In genomic region chr12:92289611-92290010, GRCh38 we compare ENCODE assay signal across 31 cellular contexts.
DNase-seq lines count a peak whose midpoint lies in the region; ATAC-seq, FAIRE-seq and TF ChIP-seq lines count a peak whose summit lies in the region.
"Had no signal": no experiment of that assay in that cellular context is flagged by ENCODE, and none has a peak within 500 bp of the region (broad histone marks: within the 10 kb centered on the region; RNA-seq: fewer than 3 reads in every experiment).

No MANE protein-coding gene starts in this region.

- H3K4me3 ChIP-seq in SK-N-SH (ENCODE audit: low read depth in 2 of 2, low read length in 1 of 2), result no peak overlapping the region
- H3K4me3 ChIP-seq in keratinocyte (ENCODE audit: control insufficient read depth in 2 of 3, extremely low read depth in 1 of 3, insufficient read depth in 2 of 3, low read depth in 1 of 3, low read length in 3 of 3), result no peak overlapping the region
- H3K4me3 ChIP-seq in smooth muscle cell, result no peak overlapping the region
- no peak overlapping the region for H3K4me3 ChIP-seq in HepG2 (replicated peaks in 1 of 3; ENCODE audit: insufficient read depth in 1 of 3, low read depth in 2 of 3, low read length in 3 of 3)
- no peak overlapping the region for H3K4me3 ChIP-seq in Peyer's patch
- H3K4me3 ChIP-seq: HAP-1, prostate gland, sigmoid colon, upper lobe of right lung had no signal

- no peaks in the 10 kb centered on the region for H3K27me3 Mint-ChIP-seq in activated CD8-positive, alpha-beta memory T cell treated with anti-CD3 and anti-CD28 coated beads, Interleukin-2, amount 10 ng/mL, durations not matched to agents 7 days and 5 days
- H3K27me3 Mint-ChIP-seq: activated CD4-positive, alpha-beta memory T cell treated with anti-CD3 and anti-CD28 coated beads for 36 hours; activated naive CD8-positive, alpha-beta T cell treated with anti-CD3 and anti-CD28 coated beads, Interleukin-2, amount 50 U/mL, for 24 hours; naive B cell; stimulated activated naive B cell treated with anti-CD40 and anti-IgM and Interleukin-4, amounts not matched to agents 10 μg/mL and 1 μg/mL and 100 μg/mL, for 72 hours had no signal

- H3K9ac ChIP-seq in SK-N-SH, result no peak overlapping the region
- H3K9ac ChIP-seq in keratinocyte (ENCODE audit: control insufficient read depth, extremely low read depth, insufficient read depth, low read length), result no peak overlapping the region
- no peak overlapping the region for H3K9ac ChIP-seq in smooth muscle cell (ENCODE audit: low read depth)
- H3K9ac ChIP-seq in HepG2 (ENCODE audit: insufficient read depth, low read depth, low read length), result no peak overlapping the region

- H4K20me1 ChIP-seq in SK-N-SH (ENCODE audit: insufficient read depth) (no peaks in the 10 kb centered on the region), keratinocyte (ENCODE audit: control insufficient read depth, extremely low read depth, insufficient read depth, low read length) (no peaks in the 10 kb centered on the region), smooth muscle cell (ENCODE audit: low read depth) (no peaks in the 10 kb centered on the region), HepG2 (ENCODE audit: insufficient read depth, low read length) (no peaks in the 10 kb centered on the region)

- no peak for FAIRE-seq in keratinocyte (lab: Jason Lieb, UNC)
- FAIRE-seq in HepG2 (lab: Jason Lieb, UNC), result no peak
- FAIRE-seq: RCC 7860 had no signal

- no peaks in the 10 kb centered on the region for H3K27me3 ChIP-seq in SK-N-SH (ENCODE audit: insufficient read depth)
- no peaks in the 10 kb centered on the region for H3K27me3 ChIP-seq in keratinocyte (ENCODE audit: control insufficient read depth, extremely low read depth, insufficient read depth, low read length)
- H3K27me3 ChIP-seq in smooth muscle cell (ENCODE audit: low read depth), result no peaks in the 10 kb centered on the region
- H3K27me3 ChIP-seq in HepG2 (ENCODE audit: control insufficient read depth in 1 of 2, insufficient read depth in 2 of 2, low read length in 2 of 2), result no peaks in the 10 kb centered on the region
- no peaks in the 10 kb centered on the region for H3K27me3 ChIP-seq in Peyer's patch
- H3K27me3 ChIP-seq: sigmoid colon, upper lobe of right lung had no signal

- H3K4me1 Mint-ChIP-seq in activated CD8-positive, alpha-beta memory T cell treated with anti-CD3 and anti-CD28 coated beads, Interleukin-2, amount 10 ng/mL, durations not matched to agents 7 days and 5 days, result peaks cover 7% of the 10 kb centered on the region
- H3K4me1 Mint-ChIP-seq: activated naive CD8-positive, alpha-beta T cell treated with anti-CD3 and anti-CD28 coated beads, Interleukin-2, amount 50 U/mL, for 24 hours had no signal

- no peak for TF ChIP-seq CTCF in SK-N-SH (IDR thresholded peaks at IDR 0.05)
- no peak for TF ChIP-seq CTCF in keratinocyte (optimal IDR thresholded peaks at IDR 0.05 in 1 of 3, IDR thresholded peaks at IDR 0.05 in 1 of 3, conservative IDR thresholded peaks at IDR 0.05 in 1 of 3; ENCODE audit: extremely low read depth in 1 of 3, insufficient read depth in 2 of 3, low read length in 3 of 3)
- TF ChIP-seq CTCF in smooth muscle cell (IDR thresholded peaks at IDR 0.05; ENCODE audit: borderline replicate concordance, insufficient read depth, poor library complexity, severe bottlenecking), result no peak
- TF ChIP-seq CTCF in HepG2 (CRISPR knock-in tag; IDR thresholded peaks at IDR 0.05), result no peak
- no peak for TF ChIP-seq CTCF in Peyer's patch (IDR thresholded peaks at IDR 0.05)

- in situ Hi-C loops in HepG2 (cut with HindIII; ENCODE audit: extremely low pct_ligation_motif_present, low pct_unique_long_range_greater_than_20kb), result no loop called here

- H3K27ac ChIP-seq in SK-N-SH (ENCODE audit: low read depth in 2 of 2, low read length in 1 of 2), result peak overlapping the region in 1 of 2 experiments; percentile 58; a peak in 1 of 4 replicates
- no peak overlapping the region for H3K27ac ChIP-seq in keratinocyte (ENCODE audit: control insufficient read depth, insufficient read depth, low read length)
- peak overlapping the region; percentile 57 for H3K27ac ChIP-seq in smooth muscle cell (ENCODE audit: low read depth)
- H3K27ac ChIP-seq in HepG2 (ENCODE audit: extremely low read length, insufficient read depth, low read length), result no peak overlapping the region
- H3K27ac ChIP-seq in Peyer's patch, result no peak overlapping the region
- H3K27ac ChIP-seq: HL-60, prostate gland, upper lobe of right lung had no signal

- H3K4me1 ChIP-seq in SK-N-SH (ENCODE audit: control insufficient read depth in 1 of 2, insufficient read depth in 2 of 2, low read depth in 1 of 2, low read length in 1 of 2), result peaks cover 0 to 11% of the 10 kb centered on the region in 2 experiments; a peak in 1 of 4 replicates
- H3K4me1 ChIP-seq in keratinocyte (ENCODE audit: control insufficient read depth, extremely low read depth, insufficient read depth, low read length), result peaks cover 12% of the 10 kb centered on the region
- peaks cover 4% of the 10 kb centered on the region for H3K4me1 ChIP-seq in smooth muscle cell (ENCODE audit: low read depth)
- no peaks in the 10 kb centered on the region; the same call in 1 of the 2 replicates for H3K4me1 ChIP-seq in HepG2 (ENCODE audit: insufficient read depth, low read length)
- no peaks in the 10 kb centered on the region for H3K4me1 ChIP-seq in Peyer's patch
- H3K4me1 ChIP-seq: HAP-1, prostate gland, sigmoid colon had no signal

- H3K4me2 ChIP-seq in SK-N-SH (peak overlapping the region; percentile 59), keratinocyte (ENCODE audit: control insufficient read depth, extremely low read depth, insufficient read depth, low read depth, low read length) (peak overlapping the region; percentile 15), smooth muscle cell (peak overlapping the region; percentile 32), HepG2 (ENCODE audit: low read depth, low read length) (no peak overlapping the region)

- H3K9me3 ChIP-seq in SK-N-SH, result no peaks in the 10 kb centered on the region
- H3K9me3 ChIP-seq in keratinocyte (ENCODE audit: control insufficient read depth, low read depth, low read length), result no peaks in the 10 kb centered on the region
- no peaks in the 10 kb centered on the region for H3K9me3 ChIP-seq in smooth muscle cell (replicated peaks; ENCODE audit: low read depth)
- H3K9me3 ChIP-seq in HepG2 (ENCODE audit: low read length), result no peaks in the 10 kb centered on the region
- H3K9me3 ChIP-seq in Peyer's patch, result no peaks in the 10 kb centered on the region
- H3K9me3 ChIP-seq: HAP-1, prostate gland, sigmoid colon, upper lobe of right lung had no signal

- WGBS in SK-N-SH (ENCODE audit: low lambda C conversion rate), result 90% methylated on average over 2 of the region's 2 CpGs
- 86% methylated on average over 2 of the region's 2 CpGs for WGBS in smooth muscle cell (ENCODE audit: low lambda C conversion rate)
- 26% methylated on average over 2 of the region's 2 CpGs for WGBS in HepG2 (ENCODE audit: low lambda C conversion rate)

- no peak for ATAC-seq in HepG2
- ATAC-seq in activated CD8-positive, alpha-beta memory T cell treated with anti-CD3 and anti-CD28 coated beads, Interleukin-2, amount 10 ng/mL, durations not matched to agents 7 days and 5 days, result no peak
- ATAC-seq: activated naive CD8-positive, alpha-beta T cell treated with anti-CD3 and anti-CD28 coated beads, Interleukin-2, amount 50 U/mL, for 24 hours; left ventricle myocardium superior; upper lobe of right lung had no signal

- no peak overlapping the region for H3K27ac Mint-ChIP-seq in activated CD8-positive, alpha-beta memory T cell treated with anti-CD3 and anti-CD28 coated beads, Interleukin-2, amount 10 ng/mL, durations not matched to agents 7 days and 5 days
- H3K27ac Mint-ChIP-seq: activated CD4-positive, alpha-beta memory T cell treated with anti-CD3 and anti-CD28 coated beads for 36 hours; activated naive CD8-positive, alpha-beta T cell treated with anti-CD3 and anti-CD28 coated beads, Interleukin-2, amount 50 U/mL, for 24 hours; mesothelial cell of epicardium had no signal

- CTCF ChIA-PET in SK-N-SH (lab: Yijun Ruan, JAX) (no interaction called here), HepG2 (lab: Yijun Ruan, JAX; ENCODE audit: low intra/inter-chr PET ratio, low total read pairs) (no interaction called here)
- CTCF ChIA-PET in activated CD8-positive, alpha-beta memory T cell treated with anti-CD3 and anti-CD28 coated beads, Interleukin-2, amount 10 ng/mL, durations not matched to agents 7 days and 5 days (lab: Charles Lee), result no interaction called here

- H2AFZ ChIP-seq in SK-N-SH (ENCODE audit: low read depth) (peak overlapping the region; percentile 56; the same call in 1 of the 2 replicates), keratinocyte (ENCODE audit: control insufficient read depth, low read length) (no peak overlapping the region), smooth muscle cell (ENCODE audit: low read depth) (no peak overlapping the region), HepG2 (ENCODE audit: low read length) (no peak overlapping the region)

- intact Hi-C loops in HepG2 (cut with micrococcal nuclease; ENCODE audit: unreplicated experiment), result no loop called here

- dilution Hi-C loops in keratinocyte (cut with MboI; ENCODE audit: extremely low pct_ligation_motif_present, low sequenced_read_pairs), result no loop called here

- no peaks in the 10 kb centered on the region for H3K9me2 ChIP-seq in SK-N-SH

- BruUV-seq in HepG2 (replicated peaks; lab: Mats Ljungman, UMichigan), result no TSS peak

- no peak for TF ChIP-seq POLR2A in HepG2 (IDR thresholded peaks at IDR 0.05; ENCODE audit: insufficient read depth in 1 of 2, low read depth in 2 of 2, low read length in 2 of 2)
- TF ChIP-seq POLR2A in Peyer's patch (IDR thresholded peaks at IDR 0.05), result no peak

- peaks cover 4% of the 10 kb centered on the region for H3K9me3 Mint-ChIP-seq in activated CD8-positive, alpha-beta memory T cell treated with anti-CD3 and anti-CD28 coated beads, Interleukin-2, amount 10 ng/mL, durations not matched to agents 7 days and 5 days (ENCODE audit: low read depth)
- H3K9me3 Mint-ChIP-seq: activated CD4-positive, alpha-beta memory T cell treated with anti-CD3 and anti-CD28 coated beads for 36 hours; naive B cell; stimulated activated naive B cell treated with anti-CD40 and anti-IgM and Interleukin-4, amounts not matched to agents 10 μg/mL and 1 μg/mL and 100 μg/mL, for 72 hours had no signal

- TF ChIP-seq RAD21 in SK-N-SH (IDR thresholded peaks at IDR 0.05; ENCODE audit: low read length), result no peak
- no peak for TF ChIP-seq RAD21 in HepG2 (CRISPR knock-in tag; IDR thresholded peaks at IDR 0.05)

- H3K79me2 ChIP-seq in SK-N-SH (ENCODE audit: insufficient read depth) (no peaks in the 10 kb centered on the region), keratinocyte (ENCODE audit: control insufficient read depth, insufficient read depth, low read length) (no peaks in the 10 kb centered on the region), smooth muscle cell (ENCODE audit: low read depth) (no peaks in the 10 kb centered on the region), HepG2 (ENCODE audit: insufficient read depth, low read length) (no peaks in the 10 kb centered on the region)

- peak; percentile 70 for DNase-seq in NCI-H1048 (lab: John Stamatoyannopoulos, UW)
- DNase-seq in SK-N-SH, result no peak
- no peak for DNase-seq in keratinocyte (ENCODE audit: low read depth, low spot score)
- DNase-seq in smooth muscle cell (lab: John Stamatoyannopoulos, UW; ENCODE audit: unreplicated experiment), result no peak
- DNase-seq in HepG2 (ENCODE audit: low spot score), result no peak
- DNase-seq in Peyer's patch, result no peak
- no peak for DNase-seq in activated CD8-positive, alpha-beta memory T cell treated with anti-CD3 and anti-CD28 coated beads, Interleukin-2, amount 10 ng/mL, durations not matched to agents 7 days and 5 days
- DNase-seq in putamen (ENCODE audit: low spot score), result no peak
- DNase-seq: activated CD4-positive, alpha-beta memory T cell treated with anti-CD3 and anti-CD28 coated beads for 36 hours; activated CD4-positive, CD25-positive, alpha-beta regulatory T cell; activated CD8-positive, alpha-beta memory T cell treated with anti-CD3 and anti-CD28 coated beads, Interleukin-2, amount 50 U/mL, for 4 hours; activated naive CD4-positive, alpha-beta T cell; activated naive CD8-positive, alpha-beta T cell treated with anti-CD3 and anti-CD28 coated beads, Interleukin-2, amount 50 U/mL, for 24 hours; C1 segment of cervical spinal cord; cerebellar nuclear complex; COR-L47; left ventricle myocardium superior; naive B cell; NCI-H1417; NCI-H2081; NCI-H748 treated with DMSO at 0.1 percent for 48 hours; sigmoid colon; stimulated activated naive B cell treated with anti-CD40 and anti-IgM and Interleukin-4, amounts not matched to agents 10 μg/mL and 1 μg/mL and 100 μg/mL, for 72 hours; substantia nigra; T-helper 1 cell; upper lobe of right lung had no signal

- no peaks in the 10 kb centered on the region for H3K36me3 ChIP-seq in SK-N-SH (replicated peaks in 1 of 2; ENCODE audit: control insufficient read depth in 1 of 2, insufficient read depth in 2 of 2, low read length in 1 of 2)
- no peaks in the 10 kb centered on the region for H3K36me3 ChIP-seq in keratinocyte (ENCODE audit: control insufficient read depth in 2 of 2, extremely low read depth in 1 of 2, insufficient read depth in 2 of 2, low read length in 2 of 2)
- no peaks in the 10 kb centered on the region for H3K36me3 ChIP-seq in smooth muscle cell (ENCODE audit: low read depth)
- no peaks in the 10 kb centered on the region for H3K36me3 ChIP-seq in HepG2 (replicated peaks in 1 of 2; ENCODE audit: control insufficient read depth in 1 of 2, insufficient read depth in 2 of 2, low read length in 2 of 2)
- no peaks in the 10 kb centered on the region for H3K36me3 ChIP-seq in Peyer's patch
- H3K36me3 ChIP-seq: HAP-1, prostate gland, sigmoid colon, upper lobe of right lung had no signal

- no peak for TF ChIP-seq EP300 in SK-N-SH (IDR thresholded peaks at IDR 0.05; ENCODE audit: borderline replicate concordance in 1 of 2, low read depth in 1 of 2, low read length in 1 of 2)
- TF ChIP-seq EP300 in HepG2 (IDR thresholded peaks at IDR 0.05; ENCODE audit: low read depth in 2 of 2, low read length in 2 of 2), result no peak
- TF ChIP-seq EP300 in HepG2 (CRISPR knock-in tag; IDR thresholded peaks at IDR 0.05; ENCODE audit: borderline replicate concordance), result no peak

- H3K9me1 ChIP-seq in keratinocyte (ENCODE audit: control insufficient read depth, extremely low read depth, insufficient read depth, low read length), result no peaks in the 10 kb centered on the region

- POLR2A ChIA-PET in SK-N-SH (lab: Yijun Ruan, JAX) (no interaction called here), HepG2 (lab: Yijun Ruan, JAX) (no interaction called here)

- no peaks in the 10 kb centered on the region for H3K36me3 Mint-ChIP-seq in activated CD8-positive, alpha-beta memory T cell treated with anti-CD3 and anti-CD28 coated beads, Interleukin-2, amount 10 ng/mL, durations not matched to agents 7 days and 5 days
- H3K36me3 Mint-ChIP-seq: activated CD4-positive, alpha-beta memory T cell treated with anti-CD3 and anti-CD28 coated beads for 36 hours; mesothelial cell of epicardium had no signal

- H3K4me3 Mint-ChIP-seq in activated CD8-positive, alpha-beta memory T cell treated with anti-CD3 and anti-CD28 coated beads, Interleukin-2, amount 10 ng/mL, durations not matched to agents 7 days and 5 days, result no peak overlapping the region
- H3K4me3 Mint-ChIP-seq: activated CD4-positive, alpha-beta memory T cell treated with anti-CD3 and anti-CD28 coated beads for 36 hours; activated naive CD8-positive, alpha-beta T cell treated with anti-CD3 and anti-CD28 coated beads, Interleukin-2, amount 50 U/mL, for 24 hours; mesothelial cell of epicardium; naive B cell; stimulated activated naive B cell treated with anti-CD40 and anti-IgM and Interleukin-4, amounts not matched to agents 10 μg/mL and 1 μg/mL and 100 μg/mL, for 72 hours had no signal

- H3F3A ChIP-seq in SK-N-SH (replicated peaks; ENCODE audit: insufficient read depth), result peaks cover 13% of the 10 kb centered on the region
- H3F3A ChIP-seq in smooth muscle cell (ENCODE audit: low read depth), result no peaks in the 10 kb centered on the region
